29 cellular contexts compared by ENCODE assay signal in genomic region chr7:1763033-1763432, GRCh38.
"Had no signal": no experiment of that assay in that cellular context is flagged by ENCODE, and none has a peak within 500 bp of the region (broad histone marks: within the 10 kb centered on the region; RNA-seq: fewer than 3 reads in every experiment).

No MANE protein-coding gene starts in this region.

- DNase-seq: hypothalamus; immature natural killer cell; left ventricle myocardium inferior; mesendoderm; midbrain; mucosa of descending colon; naive thymus-derived CD8-positive, alpha-beta T cell; nucleus accumbens; right lobe of liver; stimulated activated CD4-positive, alpha-beta T cell treated with anti-CD3 and anti-CD28 coated beads, Interleukin-12 subunit alpha, Interleukin-12 subunit beta, amount 100 ng/mL, for 4 hours; stimulated activated CD4-positive, alpha-beta T cell treated with anti-CD3 and anti-CD28 coated beads, Interleukin-15, amount 100 ng/mL, for 24 hours; stimulated activated CD4-positive, alpha-beta T cell treated with anti-CD3 and anti-CD28 coated beads, Interleukin-2, amount 100 ng/mL, for 24 hours; stimulated activated CD4-positive, alpha-beta T cell treated with anti-CD3 and anti-CD28 coated beads, Interleukin-4, amount 100 ng/mL, for 1 hour; stimulated activated naive B cell treated with anti-CD40 and anti-IgM and Interleukin-4, amounts not matched to agents 10 μg/mL and 1 μg/mL and 100 μg/mL, for 72 hours; stimulated activated naive CD8-positive, alpha-beta T cell treated with anti-CD3 and anti-CD28 coated beads, Interleukin-15, Interleukin-2, amounts not matched to agents 100 U/mL and 50 U/mL, for 24 hours; stomach; testis; thyroid gland; trophoblast cell; uterus had no signal

- H3K4me1 ChIP-seq: parathyroid adenoma, right lobe of liver, stomach, testis, thyroid gland, upper lobe of right lung, uterus had no signal

- H3K27me3 ChIP-seq: right atrium auricular region, right lobe of liver, testis, thyroid gland, upper lobe of right lung, uterus had no signal

- H3K9ac ChIP-seq: parathyroid adenoma had no signal

- H3K27ac ChIP-seq: left ventricle myocardium inferior, parathyroid adenoma, right atrium auricular region, right lobe of liver, stomach, testis, thyroid gland, upper lobe of right lung, uterus had no signal

- H3K9me3 Mint-ChIP-seq: nephron, neural crest cell had no signal

- ATAC-seq: mucosa of descending colon; naive thymus-derived CD8-positive, alpha-beta T cell; right lobe of liver; stimulated activated naive B cell treated with anti-CD40 and anti-IgM and Interleukin-4, amounts not matched to agents 10 μg/mL and 1 μg/mL and 100 μg/mL, for 72 hours; stimulated activated naive CD8-positive, alpha-beta T cell treated with anti-CD3 and anti-CD28 coated beads, Interleukin-15, Interleukin-2, amounts not matched to agents 100 U/mL and 50 U/mL, for 24 hours; upper lobe of right lung had no signal

- FAIRE-seq: islet of Langerhans had no signal

- H3K4me1 Mint-ChIP-seq: immature natural killer cell; naive thymus-derived CD8-positive, alpha-beta T cell; neural crest cell had no signal

- H3K4me3 ChIP-seq: left ventricle myocardium inferior, lung, mucosa of descending colon, right atrium auricular region, right lobe of liver, smooth muscle cell, stomach, testis, thyroid gland, upper lobe of right lung, uterus had no signal

- H2AFZ ChIP-seq: parathyroid adenoma had no signal

- H3K36me3 Mint-ChIP-seq: immature natural killer cell; naive thymus-derived CD8-positive, alpha-beta T cell; stimulated activated naive B cell treated with anti-CD40 and anti-IgM and Interleukin-4, amounts not matched to agents 10 μg/mL and 1 μg/mL and 100 μg/mL, for 72 hours had no signal

- H3K4me2 ChIP-seq: smooth muscle cell had no signal

- H3K27ac Mint-ChIP-seq: immature natural killer cell; naive thymus-derived CD8-positive, alpha-beta T cell; nephron; progenitor cell of endocrine pancreas; stimulated activated naive B cell treated with anti-CD40 and anti-IgM and Interleukin-4, amounts not matched to agents 10 μg/mL and 1 μg/mL and 100 μg/mL, for 72 hours had no signal

- H3K36me3 ChIP-seq: left ventricle myocardium inferior, right atrium auricular region, right lobe of liver, stomach, thyroid gland, upper lobe of right lung, uterus had no signal

- H3K4me3 Mint-ChIP-seq: immature natural killer cell; naive thymus-derived CD8-positive, alpha-beta T cell; nephron; neural crest cell; stimulated activated naive B cell treated with anti-CD40 and anti-IgM and Interleukin-4, amounts not matched to agents 10 μg/mL and 1 μg/mL and 100 μg/mL, for 72 hours had no signal

- H3K9me3 ChIP-seq: right lobe of liver, testis, thyroid gland, upper lobe of right lung had no signal

- H3K79me2 ChIP-seq: parathyroid adenoma had no signal
